ENCODE assay signal across 1 cellular context in the genomic region with DNA sequence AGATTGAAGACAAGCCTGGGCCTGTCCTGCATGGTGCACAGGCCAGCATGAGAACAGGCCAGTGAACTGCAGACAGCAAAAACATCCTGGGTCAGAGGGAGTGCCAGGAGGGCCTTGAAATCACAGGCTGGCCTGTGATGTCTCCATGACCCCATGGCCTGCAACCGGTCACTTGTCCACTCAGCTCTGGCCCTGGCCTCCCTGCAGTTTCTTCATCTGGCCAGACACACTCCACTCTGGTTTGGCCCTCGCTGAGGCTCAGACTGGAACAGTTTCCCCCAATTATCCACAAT.
A peak's percentile ranks its signal among the peaks of the same experiment; 100 is the strongest.
TF ChIP-seq lines count a peak whose summit lies in the region.

No MANE protein-coding gene starts in this region.

TF ChIP-seq in HepG2, 621 proteins besides CTCF, POLR2A, EP300 and RAD21 (continued from another document):
- TF ChIP-seq ATF1 (CRISPR knock-in tag; IDR thresholded peaks at IDR 0.05): no peak
- TF ChIP-seq, protein P1, sequence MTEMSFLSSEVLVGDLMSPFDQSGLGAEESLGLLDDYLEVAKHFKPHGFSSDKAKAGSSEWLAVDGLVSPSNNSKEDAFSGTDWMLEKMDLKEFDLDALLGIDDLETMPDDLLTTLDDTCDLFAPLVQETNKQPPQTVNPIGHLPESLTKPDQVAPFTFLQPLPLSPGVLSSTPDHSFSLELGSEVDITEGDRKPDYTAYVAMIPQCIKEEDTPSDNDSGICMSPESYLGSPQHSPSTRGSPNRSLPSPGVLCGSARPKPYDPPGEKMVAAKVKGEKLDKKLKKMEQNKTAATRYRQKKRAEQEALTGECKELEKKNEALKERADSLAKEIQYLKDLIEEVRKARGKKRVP (CRISPR knock-in tag; IDR thresholded peaks at IDR 0.05): no peak
- TF ChIP-seq, protein P2, sequence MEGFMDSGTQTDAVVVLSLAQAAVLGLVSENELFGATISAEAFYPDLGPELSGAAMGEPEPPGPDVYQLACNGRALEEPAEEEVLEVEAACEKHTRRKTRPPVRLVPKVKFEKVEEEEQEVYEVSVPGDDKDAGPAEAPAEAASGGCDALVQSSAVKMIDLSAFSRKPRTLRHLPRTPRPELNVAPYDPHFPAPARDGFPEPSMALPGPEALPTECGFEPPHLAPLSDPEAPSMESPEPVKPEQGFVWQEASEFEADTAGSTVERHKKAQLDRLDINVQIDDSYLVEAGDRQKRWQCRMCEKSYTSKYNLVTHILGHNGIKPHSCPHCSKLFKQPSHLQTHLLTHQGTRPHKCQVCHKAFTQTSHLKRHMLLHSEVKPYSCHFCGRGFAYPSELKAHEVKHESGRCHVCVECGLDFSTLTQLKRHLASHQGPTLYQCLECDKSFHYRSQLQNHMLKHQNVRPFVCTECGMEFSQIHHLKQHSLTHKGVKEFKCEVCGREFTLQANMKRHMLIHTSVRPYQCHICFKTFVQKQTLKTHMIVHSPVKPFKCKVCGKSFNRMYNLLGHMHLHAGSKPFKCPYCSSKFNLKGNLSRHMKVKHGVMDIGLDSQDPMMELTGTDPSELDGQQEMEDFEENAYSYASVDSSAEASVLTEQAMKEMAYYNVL (CRISPR knock-in tag; IDR thresholded peaks at IDR 0.05; ENCODE audit: borderline replicate concordance): no peak
- no peak for TF ChIP-seq AHR (CRISPR knock-in tag; IDR thresholded peaks at IDR 0.05)
- TF ChIP-seq, protein P3, sequence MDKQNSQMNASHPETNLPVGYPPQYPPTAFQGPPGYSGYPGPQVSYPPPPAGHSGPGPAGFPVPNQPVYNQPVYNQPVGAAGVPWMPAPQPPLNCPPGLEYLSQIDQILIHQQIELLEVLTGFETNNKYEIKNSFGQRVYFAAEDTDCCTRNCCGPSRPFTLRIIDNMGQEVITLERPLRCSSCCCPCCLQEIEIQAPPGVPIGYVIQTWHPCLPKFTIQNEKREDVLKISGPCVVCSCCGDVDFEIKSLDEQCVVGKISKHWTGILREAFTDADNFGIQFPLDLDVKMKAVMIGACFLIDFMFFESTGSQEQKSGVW (CRISPR knock-in tag; IDR thresholded peaks at IDR 0.05; ENCODE audit: borderline replicate concordance): no peak
- TF ChIP-seq HNF4A (CRISPR knock-in tag; IDR thresholded peaks at IDR 0.05): 0 out of 2 replicates have a peak, but pooled peaks have one; percentile 23
- no peak for TF ChIP-seq ZNF260 (CRISPR knock-in tag; IDR thresholded peaks at IDR 0.05; ENCODE audit: borderline replicate concordance, low read depth)
- TF ChIP-seq, protein P4, sequence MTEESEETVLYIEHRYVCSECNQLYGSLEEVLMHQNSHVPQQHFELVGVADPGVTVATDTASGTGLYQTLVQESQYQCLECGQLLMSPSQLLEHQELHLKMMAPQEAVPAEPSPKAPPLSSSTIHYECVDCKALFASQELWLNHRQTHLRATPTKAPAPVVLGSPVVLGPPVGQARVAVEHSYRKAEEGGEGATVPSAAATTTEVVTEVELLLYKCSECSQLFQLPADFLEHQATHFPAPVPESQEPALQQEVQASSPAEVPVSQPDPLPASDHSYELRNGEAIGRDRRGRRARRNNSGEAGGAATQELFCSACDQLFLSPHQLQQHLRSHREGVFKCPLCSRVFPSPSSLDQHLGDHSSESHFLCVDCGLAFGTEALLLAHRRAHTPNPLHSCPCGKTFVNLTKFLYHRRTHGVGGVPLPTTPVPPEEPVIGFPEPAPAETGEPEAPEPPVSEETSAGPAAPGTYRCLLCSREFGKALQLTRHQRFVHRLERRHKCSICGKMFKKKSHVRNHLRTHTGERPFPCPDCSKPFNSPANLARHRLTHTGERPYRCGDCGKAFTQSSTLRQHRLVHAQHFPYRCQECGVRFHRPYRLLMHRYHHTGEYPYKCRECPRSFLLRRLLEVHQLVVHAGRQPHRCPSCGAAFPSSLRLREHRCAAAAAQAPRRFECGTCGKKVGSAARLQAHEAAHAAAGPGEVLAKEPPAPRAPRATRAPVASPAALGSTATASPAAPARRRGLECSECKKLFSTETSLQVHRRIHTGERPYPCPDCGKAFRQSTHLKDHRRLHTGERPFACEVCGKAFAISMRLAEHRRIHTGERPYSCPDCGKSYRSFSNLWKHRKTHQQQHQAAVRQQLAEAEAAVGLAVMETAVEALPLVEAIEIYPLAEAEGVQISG (CRISPR knock-in tag; IDR thresholded peaks at IDR 0.05): 0 out of 2 replicates have a peak, but pooled peaks have one; percentile 13
- TF ChIP-seq, protein P5, sequence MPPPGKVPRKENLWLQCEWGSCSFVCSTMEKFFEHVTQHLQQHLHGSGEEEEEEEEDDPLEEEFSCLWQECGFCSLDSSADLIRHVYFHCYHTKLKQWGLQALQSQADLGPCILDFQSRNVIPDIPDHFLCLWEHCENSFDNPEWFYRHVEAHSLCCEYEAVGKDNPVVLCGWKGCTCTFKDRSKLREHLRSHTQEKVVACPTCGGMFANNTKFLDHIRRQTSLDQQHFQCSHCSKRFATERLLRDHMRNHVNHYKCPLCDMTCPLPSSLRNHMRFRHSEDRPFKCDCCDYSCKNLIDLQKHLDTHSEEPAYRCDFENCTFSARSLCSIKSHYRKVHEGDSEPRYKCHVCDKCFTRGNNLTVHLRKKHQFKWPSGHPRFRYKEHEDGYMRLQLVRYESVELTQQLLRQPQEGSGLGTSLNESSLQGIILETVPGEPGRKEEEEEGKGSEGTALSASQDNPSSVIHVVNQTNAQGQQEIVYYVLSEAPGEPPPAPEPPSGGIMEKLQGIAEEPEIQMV (CRISPR knock-in tag; IDR thresholded peaks at IDR 0.05; ENCODE audit: low read depth): no peak
- TF ChIP-seq SALL1 (CRISPR knock-in tag; IDR thresholded peaks at IDR 0.05): peak; percentile 18; the same call in 1 of the 2 replicates
- TF ChIP-seq MEIS2 (CRISPR knock-in tag; IDR thresholded peaks at IDR 0.05): no peak
- TF ChIP-seq ZNF761 (CRISPR knock-in tag; conservative IDR thresholded peaks at IDR 0.05): no peak
- TF ChIP-seq NFKB2 (CRISPR knock-in tag; IDR thresholded peaks at IDR 0.05; ENCODE audit: borderline replicate concordance): no peak
- TF ChIP-seq, protein P6, sequence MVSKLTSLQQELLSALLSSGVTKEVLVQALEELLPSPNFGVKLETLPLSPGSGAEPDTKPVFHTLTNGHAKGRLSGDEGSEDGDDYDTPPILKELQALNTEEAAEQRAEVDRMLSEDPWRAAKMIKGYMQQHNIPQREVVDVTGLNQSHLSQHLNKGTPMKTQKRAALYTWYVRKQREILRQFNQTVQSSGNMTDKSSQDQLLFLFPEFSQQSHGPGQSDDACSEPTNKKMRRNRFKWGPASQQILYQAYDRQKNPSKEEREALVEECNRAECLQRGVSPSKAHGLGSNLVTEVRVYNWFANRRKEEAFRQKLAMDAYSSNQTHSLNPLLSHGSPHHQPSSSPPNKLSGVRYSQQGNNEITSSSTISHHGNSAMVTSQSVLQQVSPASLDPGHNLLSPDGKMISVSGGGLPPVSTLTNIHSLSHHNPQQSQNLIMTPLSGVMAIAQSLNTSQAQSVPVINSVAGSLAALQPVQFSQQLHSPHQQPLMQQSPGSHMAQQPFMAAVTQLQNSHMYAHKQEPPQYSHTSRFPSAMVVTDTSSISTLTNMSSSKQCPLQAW (CRISPR knock-in tag; IDR thresholded peaks at IDR 0.05): no peak
- no peak for TF ChIP-seq ZNF496 (CRISPR knock-in tag; IDR thresholded peaks at IDR 0.05; ENCODE audit: insufficient replicate concordance)
- TF ChIP-seq ZKSCAN1 (IDR thresholded peaks at IDR 0.05; ENCODE audit: low read length): no peak
- TF ChIP-seq ZNF556 (CRISPR knock-in tag; IDR thresholded peaks at IDR 0.05; ENCODE audit: borderline replicate concordance): no peak
- TF ChIP-seq, protein P7, sequence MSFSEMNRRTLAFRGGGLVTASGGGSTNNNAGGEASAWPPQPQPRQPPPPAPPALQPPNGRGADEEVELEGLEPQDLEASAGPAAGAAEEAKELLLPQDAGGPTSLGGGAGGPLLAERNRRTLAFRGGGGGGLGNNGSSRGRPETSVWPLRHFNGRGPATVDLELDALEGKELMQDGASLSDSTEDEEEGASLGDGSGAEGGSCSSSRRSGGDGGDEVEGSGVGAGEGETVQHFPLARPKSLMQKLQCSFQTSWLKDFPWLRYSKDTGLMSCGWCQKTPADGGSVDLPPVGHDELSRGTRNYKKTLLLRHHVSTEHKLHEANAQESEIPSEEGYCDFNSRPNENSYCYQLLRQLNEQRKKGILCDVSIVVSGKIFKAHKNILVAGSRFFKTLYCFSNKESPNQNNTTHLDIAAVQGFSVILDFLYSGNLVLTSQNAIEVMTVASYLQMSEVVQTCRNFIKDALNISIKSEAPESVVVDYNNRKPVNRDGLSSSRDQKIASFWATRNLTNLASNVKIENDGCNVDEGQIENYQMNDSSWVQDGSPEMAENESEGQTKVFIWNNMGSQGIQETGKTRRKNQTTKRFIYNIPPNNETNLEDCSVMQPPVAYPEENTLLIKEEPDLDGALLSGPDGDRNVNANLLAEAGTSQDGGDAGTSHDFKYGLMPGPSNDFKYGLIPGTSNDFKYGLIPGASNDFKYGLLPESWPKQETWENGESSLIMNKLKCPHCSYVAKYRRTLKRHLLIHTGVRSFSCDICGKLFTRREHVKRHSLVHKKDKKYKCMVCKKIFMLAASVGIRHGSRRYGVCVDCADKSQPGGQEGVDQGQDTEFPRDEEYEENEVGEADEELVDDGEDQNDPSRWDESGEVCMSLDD (CRISPR knock-in tag; IDR thresholded peaks at IDR 0.05; ENCODE audit: borderline replicate concordance): no peak
- TF ChIP-seq KDM3A (CRISPR knock-in tag; IDR thresholded peaks at IDR 0.05; ENCODE audit: low read depth): no peak
- TF ChIP-seq PHF20 (CRISPR knock-in tag; IDR thresholded peaks at IDR 0.05): no peak
- TF ChIP-seq HOXA9 (CRISPR knock-in tag; IDR thresholded peaks at IDR 0.05; ENCODE audit: borderline replicate concordance): no peak
- no peak for TF ChIP-seq ERF (CRISPR knock-in tag; IDR thresholded peaks at IDR 0.05)
- TF ChIP-seq ZNF546 (CRISPR knock-in tag; conservative IDR thresholded peaks at IDR 0.05): no peak
- TF ChIP-seq GABPB1 (CRISPR knock-in tag; IDR thresholded peaks at IDR 0.05): peak; percentile 78
- TF ChIP-seq POGZ (CRISPR knock-in tag; IDR thresholded peaks at IDR 0.05): no peak
- TF ChIP-seq, protein P8, sequence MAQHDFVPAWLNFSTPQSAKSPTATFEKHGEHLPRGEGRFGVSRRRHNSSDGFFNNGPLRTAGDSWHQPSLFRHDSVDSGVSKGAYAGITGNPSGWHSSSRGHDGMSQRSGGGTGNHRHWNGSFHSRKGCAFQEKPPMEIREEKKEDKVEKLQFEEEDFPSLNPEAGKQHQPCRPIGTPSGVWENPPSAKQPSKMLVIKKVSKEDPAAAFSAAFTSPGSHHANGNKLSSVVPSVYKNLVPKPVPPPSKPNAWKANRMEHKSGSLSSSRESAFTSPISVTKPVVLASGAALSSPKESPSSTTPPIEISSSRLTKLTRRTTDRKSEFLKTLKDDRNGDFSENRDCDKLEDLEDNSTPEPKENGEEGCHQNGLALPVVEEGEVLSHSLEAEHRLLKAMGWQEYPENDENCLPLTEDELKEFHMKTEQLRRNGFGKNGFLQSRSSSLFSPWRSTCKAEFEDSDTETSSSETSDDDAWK (CRISPR knock-in tag; IDR thresholded peaks at IDR 0.05): no peak
- TF ChIP-seq MYNN (CRISPR knock-in tag; IDR thresholded peaks at IDR 0.05; ENCODE audit: low read depth): no peak
- peak; percentile 58 for TF ChIP-seq ZFY (CRISPR knock-in tag; IDR thresholded peaks at IDR 0.05)
- no peak for TF ChIP-seq ZNF616 (CRISPR knock-in tag; IDR thresholded peaks at IDR 0.05; ENCODE audit: low read depth)
- TF ChIP-seq, protein P9, sequence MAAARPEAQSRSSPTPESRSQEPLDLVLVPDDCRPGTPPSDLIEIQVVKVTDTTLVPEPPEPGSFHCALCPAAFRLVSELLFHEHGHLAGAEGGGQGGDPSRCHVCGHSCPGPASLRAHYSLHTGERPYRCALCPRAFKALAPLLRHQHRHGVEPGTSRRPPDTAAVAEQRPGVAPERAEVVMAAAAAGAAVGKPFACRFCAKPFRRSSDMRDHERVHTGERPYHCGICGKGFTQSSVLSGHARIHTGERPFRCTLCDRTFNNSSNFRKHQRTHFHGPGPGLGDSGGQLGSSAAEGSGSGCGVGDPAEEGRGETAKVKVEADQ (CRISPR knock-in tag; IDR thresholded peaks at IDR 0.05; ENCODE audit: borderline replicate concordance): no peak
- TF ChIP-seq FOXA3 (CRISPR knock-in tag; IDR thresholded peaks at IDR 0.05): no peak
- peak; percentile 82 for TF ChIP-seq NR2C2 (CRISPR knock-in tag; IDR thresholded peaks at IDR 0.05; ENCODE audit: borderline replicate concordance)
TF ChIP-seq in HepG2: peak in this region for 11.
